ENCODE assay signal across 1 cellular context in the genomic region with DNA sequence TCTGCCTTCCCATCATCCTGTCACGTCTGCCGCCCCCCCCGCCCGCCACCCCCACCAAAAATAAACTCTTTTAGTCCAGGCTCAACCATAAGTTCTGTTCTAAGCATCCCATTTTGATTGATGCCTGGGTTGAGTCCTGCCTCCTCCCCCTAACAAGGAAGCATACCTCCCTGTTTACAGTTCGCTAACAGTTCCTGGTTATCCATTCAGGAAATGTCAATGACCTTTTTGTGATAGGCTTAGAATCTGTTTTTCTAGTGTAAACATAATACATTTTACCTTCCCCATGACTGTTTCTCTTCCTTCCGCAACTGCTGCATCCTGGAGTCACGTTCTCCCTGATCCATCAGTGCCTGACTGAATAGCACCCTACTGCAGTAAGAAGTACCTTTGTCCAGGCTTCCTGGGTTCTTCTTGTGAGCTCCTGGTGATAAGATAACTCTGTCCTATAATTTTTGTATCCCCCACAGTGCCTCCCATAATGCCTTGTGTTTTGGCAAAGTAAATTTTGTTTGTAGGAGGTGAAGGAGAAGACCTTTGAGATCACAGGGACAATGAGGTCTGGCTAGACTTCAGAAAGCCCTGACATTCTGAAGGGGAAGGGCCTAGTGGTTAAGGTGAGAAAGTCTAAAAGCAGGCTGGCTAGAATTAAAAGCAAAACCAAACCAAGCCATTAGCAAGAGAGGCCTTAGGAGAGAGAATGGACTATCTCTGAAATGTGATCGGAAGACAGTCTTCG.
TF ChIP-seq lines count a peak whose summit lies in the region.

No MANE protein-coding gene starts in this region.

TF ChIP-seq in HepG2, 621 proteins besides CTCF, POLR2A, EP300 and RAD21 (continued from another document and continues in another):
- TF ChIP-seq FOXA3 (CRISPR knock-in tag; IDR thresholded peaks at IDR 0.05) = peak; percentile 95
- TF ChIP-seq ZKSCAN1 (IDR thresholded peaks at IDR 0.05; ENCODE audit: low read length) = no peak
- TF ChIP-seq ZNF331 (CRISPR knock-in tag; IDR thresholded peaks at IDR 0.05) = 0 out of 2 replicates have a peak, but pooled peaks have one; percentile 56
- no peak for TF ChIP-seq SP1 (IDR thresholded peaks at IDR 0.05)
- TF ChIP-seq SP1 (CRISPR knock-in tag; IDR thresholded peaks at IDR 0.05) = no peak
- TF ChIP-seq NKX3-1 (CRISPR knock-in tag; IDR thresholded peaks at IDR 0.05) = peak; percentile 36; the same call in 1 of the 2 replicates
- no peak for TF ChIP-seq ZNF775 (CRISPR knock-in tag; IDR thresholded peaks at IDR 0.05; ENCODE audit: borderline replicate concordance)
- no peak; the same call in 1 of the 2 replicates for TF ChIP-seq YEATS4 (CRISPR knock-in tag; IDR thresholded peaks at IDR 0.05; ENCODE audit: borderline replicate concordance)
- TF ChIP-seq MTF2 (CRISPR knock-in tag; IDR thresholded peaks at IDR 0.05; ENCODE audit: borderline replicate concordance) = no peak
- TF ChIP-seq, protein P1, sequence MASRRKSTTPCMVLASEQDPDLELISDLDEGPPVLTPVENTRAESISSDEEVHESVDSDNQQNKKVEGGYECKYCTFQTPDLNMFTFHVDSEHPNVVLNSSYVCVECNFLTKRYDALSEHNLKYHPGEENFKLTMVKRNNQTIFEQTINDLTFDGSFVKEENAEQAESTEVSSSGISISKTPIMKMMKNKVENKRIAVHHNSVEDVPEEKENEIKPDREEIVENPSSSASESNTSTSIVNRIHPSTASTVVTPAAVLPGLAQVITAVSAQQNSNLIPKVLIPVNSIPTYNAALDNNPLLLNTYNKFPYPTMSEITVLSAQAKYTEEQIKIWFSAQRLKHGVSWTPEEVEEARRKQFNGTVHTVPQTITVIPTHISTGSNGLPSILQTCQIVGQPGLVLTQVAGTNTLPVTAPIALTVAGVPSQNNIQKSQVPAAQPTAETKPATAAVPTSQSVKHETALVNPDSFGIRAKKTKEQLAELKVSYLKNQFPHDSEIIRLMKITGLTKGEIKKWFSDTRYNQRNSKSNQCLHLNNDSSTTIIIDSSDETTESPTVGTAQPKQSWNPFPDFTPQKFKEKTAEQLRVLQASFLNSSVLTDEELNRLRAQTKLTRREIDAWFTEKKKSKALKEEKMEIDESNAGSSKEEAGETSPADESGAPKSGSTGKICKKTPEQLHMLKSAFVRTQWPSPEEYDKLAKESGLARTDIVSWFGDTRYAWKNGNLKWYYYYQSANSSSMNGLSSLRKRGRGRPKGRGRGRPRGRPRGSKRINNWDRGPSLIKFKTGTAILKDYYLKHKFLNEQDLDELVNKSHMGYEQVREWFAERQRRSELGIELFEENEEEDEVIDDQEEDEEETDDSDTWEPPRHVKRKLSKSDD (CRISPR knock-in tag; IDR thresholded peaks at IDR 0.05; ENCODE audit: low read depth) = no peak
- TF ChIP-seq MEIS1 (CRISPR knock-in tag; IDR thresholded peaks at IDR 0.05; ENCODE audit: borderline replicate concordance) = no peak
- TF ChIP-seq, protein P2, sequence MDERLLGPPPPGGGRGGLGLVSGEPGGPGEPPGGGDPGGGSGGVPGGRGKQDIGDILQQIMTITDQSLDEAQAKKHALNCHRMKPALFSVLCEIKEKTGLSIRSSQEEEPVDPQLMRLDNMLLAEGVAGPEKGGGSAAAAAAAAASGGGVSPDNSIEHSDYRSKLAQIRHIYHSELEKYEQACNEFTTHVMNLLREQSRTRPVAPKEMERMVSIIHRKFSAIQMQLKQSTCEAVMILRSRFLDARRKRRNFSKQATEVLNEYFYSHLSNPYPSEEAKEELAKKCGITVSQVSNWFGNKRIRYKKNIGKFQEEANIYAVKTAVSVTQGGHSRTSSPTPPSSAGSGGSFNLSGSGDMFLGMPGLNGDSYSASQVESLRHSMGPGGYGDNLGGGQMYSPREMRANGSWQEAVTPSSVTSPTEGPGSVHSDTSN (CRISPR knock-in tag; IDR thresholded peaks at IDR 0.05) = peak; percentile 77
- TF ChIP-seq MBNL3 (CRISPR knock-in tag; conservative IDR thresholded peaks at IDR 0.05) = no peak
- TF ChIP-seq ZNF432 (CRISPR knock-in tag; IDR thresholded peaks at IDR 0.05; ENCODE audit: borderline replicate concordance) = no peak
- no peak for TF ChIP-seq SP4 (CRISPR knock-in tag; IDR thresholded peaks at IDR 0.05)
- TF ChIP-seq, protein P3, sequence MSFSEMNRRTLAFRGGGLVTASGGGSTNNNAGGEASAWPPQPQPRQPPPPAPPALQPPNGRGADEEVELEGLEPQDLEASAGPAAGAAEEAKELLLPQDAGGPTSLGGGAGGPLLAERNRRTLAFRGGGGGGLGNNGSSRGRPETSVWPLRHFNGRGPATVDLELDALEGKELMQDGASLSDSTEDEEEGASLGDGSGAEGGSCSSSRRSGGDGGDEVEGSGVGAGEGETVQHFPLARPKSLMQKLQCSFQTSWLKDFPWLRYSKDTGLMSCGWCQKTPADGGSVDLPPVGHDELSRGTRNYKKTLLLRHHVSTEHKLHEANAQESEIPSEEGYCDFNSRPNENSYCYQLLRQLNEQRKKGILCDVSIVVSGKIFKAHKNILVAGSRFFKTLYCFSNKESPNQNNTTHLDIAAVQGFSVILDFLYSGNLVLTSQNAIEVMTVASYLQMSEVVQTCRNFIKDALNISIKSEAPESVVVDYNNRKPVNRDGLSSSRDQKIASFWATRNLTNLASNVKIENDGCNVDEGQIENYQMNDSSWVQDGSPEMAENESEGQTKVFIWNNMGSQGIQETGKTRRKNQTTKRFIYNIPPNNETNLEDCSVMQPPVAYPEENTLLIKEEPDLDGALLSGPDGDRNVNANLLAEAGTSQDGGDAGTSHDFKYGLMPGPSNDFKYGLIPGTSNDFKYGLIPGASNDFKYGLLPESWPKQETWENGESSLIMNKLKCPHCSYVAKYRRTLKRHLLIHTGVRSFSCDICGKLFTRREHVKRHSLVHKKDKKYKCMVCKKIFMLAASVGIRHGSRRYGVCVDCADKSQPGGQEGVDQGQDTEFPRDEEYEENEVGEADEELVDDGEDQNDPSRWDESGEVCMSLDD (CRISPR knock-in tag; IDR thresholded peaks at IDR 0.05; ENCODE audit: borderline replicate concordance) = no peak; the same call in 1 of the 2 replicates
- TF ChIP-seq, protein P4, sequence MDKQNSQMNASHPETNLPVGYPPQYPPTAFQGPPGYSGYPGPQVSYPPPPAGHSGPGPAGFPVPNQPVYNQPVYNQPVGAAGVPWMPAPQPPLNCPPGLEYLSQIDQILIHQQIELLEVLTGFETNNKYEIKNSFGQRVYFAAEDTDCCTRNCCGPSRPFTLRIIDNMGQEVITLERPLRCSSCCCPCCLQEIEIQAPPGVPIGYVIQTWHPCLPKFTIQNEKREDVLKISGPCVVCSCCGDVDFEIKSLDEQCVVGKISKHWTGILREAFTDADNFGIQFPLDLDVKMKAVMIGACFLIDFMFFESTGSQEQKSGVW (CRISPR knock-in tag; IDR thresholded peaks at IDR 0.05; ENCODE audit: borderline replicate concordance) = no peak
- TF ChIP-seq, protein P5, sequence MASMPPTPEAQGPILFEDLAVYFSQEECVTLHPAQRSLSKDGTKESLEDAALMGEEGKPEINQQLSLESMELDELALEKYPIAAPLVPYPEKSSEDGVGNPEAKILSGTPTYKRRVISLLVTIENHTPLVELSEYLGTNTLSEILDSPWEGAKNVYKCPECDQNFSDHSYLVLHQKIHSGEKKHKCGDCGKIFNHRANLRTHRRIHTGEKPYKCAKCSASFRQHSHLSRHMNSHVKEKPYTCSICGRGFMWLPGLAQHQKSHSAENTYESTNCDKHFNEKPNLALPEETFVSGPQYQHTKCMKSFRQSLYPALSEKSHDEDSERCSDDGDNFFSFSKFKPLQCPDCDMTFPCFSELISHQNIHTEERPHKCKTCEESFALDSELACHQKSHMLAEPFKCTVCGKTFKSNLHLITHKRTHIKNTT (CRISPR knock-in tag; IDR thresholded peaks at IDR 0.05) = no peak
- no peak for TF ChIP-seq REXO4 (CRISPR knock-in tag; IDR thresholded peaks at IDR 0.05; ENCODE audit: borderline replicate concordance)
- TF ChIP-seq MIER3 (CRISPR knock-in tag; IDR thresholded peaks at IDR 0.05; ENCODE audit: borderline replicate concordance) = no peak
- peak; percentile 53 for TF ChIP-seq HDAC2 (CRISPR knock-in tag; IDR thresholded peaks at IDR 0.05)
- TF ChIP-seq, protein P6, sequence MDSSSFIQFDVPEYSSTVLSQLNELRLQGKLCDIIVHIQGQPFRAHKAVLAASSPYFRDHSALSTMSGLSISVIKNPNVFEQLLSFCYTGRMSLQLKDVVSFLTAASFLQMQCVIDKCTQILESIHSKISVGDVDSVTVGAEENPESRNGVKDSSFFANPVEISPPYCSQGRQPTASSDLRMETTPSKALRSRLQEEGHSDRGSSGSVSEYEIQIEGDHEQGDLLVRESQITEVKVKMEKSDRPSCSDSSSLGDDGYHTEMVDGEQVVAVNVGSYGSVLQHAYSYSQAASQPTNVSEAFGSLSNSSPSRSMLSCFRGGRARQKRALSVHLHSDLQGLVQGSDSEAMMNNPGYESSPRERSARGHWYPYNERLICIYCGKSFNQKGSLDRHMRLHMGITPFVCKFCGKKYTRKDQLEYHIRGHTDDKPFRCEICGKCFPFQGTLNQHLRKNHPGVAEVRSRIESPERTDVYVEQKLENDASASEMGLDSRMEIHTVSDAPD (CRISPR knock-in tag; IDR thresholded peaks at IDR 0.05) = no peak
- no peak for TF ChIP-seq ZNF660 (CRISPR knock-in tag; IDR thresholded peaks at IDR 0.05; ENCODE audit: borderline replicate concordance, low read depth)
- no peak for TF ChIP-seq ZNF816 (CRISPR knock-in tag; IDR thresholded peaks at IDR 0.05; ENCODE audit: borderline replicate concordance)
- no peak for TF ChIP-seq HNRNPH1 (optimal IDR thresholded peaks at IDR 0.05; ENCODE audit: low read depth, low read length)
- TF ChIP-seq SPEN (CRISPR knock-in tag; IDR thresholded peaks at IDR 0.05; ENCODE audit: low read depth) = no peak; the same call in 1 of the 2 replicates
- no peak for TF ChIP-seq EHMT2 (IDR thresholded peaks at IDR 0.05; ENCODE audit: borderline replicate concordance, low read depth, low read length)
- TF ChIP-seq ZFY (CRISPR knock-in tag; IDR thresholded peaks at IDR 0.05) = peak; percentile 21; the same call in 1 of the 2 replicates
- no peak for TF ChIP-seq AGO1 (IDR thresholded peaks at IDR 0.05; ENCODE audit: low read depth, low read length, poor library complexity, severe bottlenecking)
- TF ChIP-seq, protein P7, sequence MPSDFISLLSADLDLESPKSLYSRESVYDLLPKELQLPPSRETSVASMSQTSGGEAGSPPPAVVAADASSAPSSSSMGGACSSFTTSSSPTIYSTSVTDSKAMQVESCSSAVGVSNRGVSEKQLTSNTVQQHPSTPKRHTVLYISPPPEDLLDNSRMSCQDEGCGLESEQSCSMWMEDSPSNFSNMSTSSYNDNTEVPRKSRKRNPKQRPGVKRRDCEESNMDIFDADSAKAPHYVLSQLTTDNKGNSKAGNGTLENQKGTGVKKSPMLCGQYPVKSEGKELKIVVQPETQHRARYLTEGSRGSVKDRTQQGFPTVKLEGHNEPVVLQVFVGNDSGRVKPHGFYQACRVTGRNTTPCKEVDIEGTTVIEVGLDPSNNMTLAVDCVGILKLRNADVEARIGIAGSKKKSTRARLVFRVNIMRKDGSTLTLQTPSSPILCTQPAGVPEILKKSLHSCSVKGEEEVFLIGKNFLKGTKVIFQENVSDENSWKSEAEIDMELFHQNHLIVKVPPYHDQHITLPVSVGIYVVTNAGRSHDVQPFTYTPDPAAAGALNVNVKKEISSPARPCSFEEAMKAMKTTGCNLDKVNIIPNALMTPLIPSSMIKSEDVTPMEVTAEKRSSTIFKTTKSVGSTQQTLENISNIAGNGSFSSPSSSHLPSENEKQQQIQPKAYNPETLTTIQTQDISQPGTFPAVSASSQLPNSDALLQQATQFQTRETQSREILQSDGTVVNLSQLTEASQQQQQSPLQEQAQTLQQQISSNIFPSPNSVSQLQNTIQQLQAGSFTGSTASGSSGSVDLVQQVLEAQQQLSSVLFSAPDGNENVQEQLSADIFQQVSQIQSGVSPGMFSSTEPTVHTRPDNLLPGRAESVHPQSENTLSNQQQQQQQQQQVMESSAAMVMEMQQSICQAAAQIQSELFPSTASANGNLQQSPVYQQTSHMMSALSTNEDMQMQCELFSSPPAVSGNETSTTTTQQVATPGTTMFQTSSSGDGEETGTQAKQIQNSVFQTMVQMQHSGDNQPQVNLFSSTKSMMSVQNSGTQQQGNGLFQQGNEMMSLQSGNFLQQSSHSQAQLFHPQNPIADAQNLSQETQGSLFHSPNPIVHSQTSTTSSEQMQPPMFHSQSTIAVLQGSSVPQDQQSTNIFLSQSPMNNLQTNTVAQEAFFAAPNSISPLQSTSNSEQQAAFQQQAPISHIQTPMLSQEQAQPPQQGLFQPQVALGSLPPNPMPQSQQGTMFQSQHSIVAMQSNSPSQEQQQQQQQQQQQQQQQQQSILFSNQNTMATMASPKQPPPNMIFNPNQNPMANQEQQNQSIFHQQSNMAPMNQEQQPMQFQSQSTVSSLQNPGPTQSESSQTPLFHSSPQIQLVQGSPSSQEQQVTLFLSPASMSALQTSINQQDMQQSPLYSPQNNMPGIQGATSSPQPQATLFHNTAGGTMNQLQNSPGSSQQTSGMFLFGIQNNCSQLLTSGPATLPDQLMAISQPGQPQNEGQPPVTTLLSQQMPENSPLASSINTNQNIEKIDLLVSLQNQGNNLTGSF (CRISPR knock-in tag; IDR thresholded peaks at IDR 0.05) = no peak
- no peak for TF ChIP-seq SRSF9 (IDR thresholded peaks at IDR 0.05; ENCODE audit: borderline replicate concordance, insufficient read depth, low read depth, low read length, poor library complexity, severe bottlenecking)
- no peak for TF ChIP-seq ZNF709 (CRISPR knock-in tag; IDR thresholded peaks at IDR 0.05)
- TF ChIP-seq, protein P8, sequence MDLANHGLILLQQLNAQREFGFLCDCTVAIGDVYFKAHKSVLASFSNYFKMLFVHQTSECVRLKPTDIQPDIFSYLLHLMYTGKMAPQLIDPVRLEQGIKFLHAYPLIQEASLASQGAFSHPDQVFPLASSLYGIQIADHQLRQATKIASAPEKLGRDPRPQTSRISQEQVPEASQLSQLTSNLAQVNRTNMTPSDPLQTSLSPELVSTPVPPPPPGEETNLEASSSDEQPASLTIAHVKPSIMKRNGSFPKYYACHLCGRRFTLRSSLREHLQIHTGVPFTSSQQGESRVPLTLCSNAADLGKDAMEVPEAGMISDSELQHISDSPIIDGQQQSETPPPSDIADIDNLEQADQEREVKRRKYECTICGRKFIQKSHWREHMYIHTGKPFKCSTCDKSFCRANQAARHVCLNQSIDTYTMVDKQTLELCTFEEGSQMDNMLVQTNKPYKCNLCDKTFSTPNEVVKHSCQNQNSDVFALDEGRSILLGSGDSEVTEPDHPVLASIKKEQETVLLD (CRISPR knock-in tag; IDR thresholded peaks at IDR 0.05; ENCODE audit: low read depth) = no peak
- TF ChIP-seq IKZF4 (CRISPR knock-in tag; IDR thresholded peaks at IDR 0.05; ENCODE audit: borderline replicate concordance, low read depth, not compliant biosample characterization) = no peak
- no peak for TF ChIP-seq NFKBIZ (CRISPR knock-in tag; IDR thresholded peaks at IDR 0.05)
- TF ChIP-seq TBL1XR1 (IDR thresholded peaks at IDR 0.05; ENCODE audit: borderline replicate concordance, low read length, partially characterized antibody) = no peak
- TF ChIP-seq SMAD3 (CRISPR knock-in tag; IDR thresholded peaks at IDR 0.05) = peak; percentile 23; the same call in 1 of the 2 replicates
- TF ChIP-seq ZNF549 (CRISPR knock-in tag; IDR thresholded peaks at IDR 0.05) = no peak
- TF ChIP-seq CCDC6 (CRISPR knock-in tag; IDR thresholded peaks at IDR 0.05) = no peak; the same call in 1 of the 2 replicates
